In genomic region chr19:7941895-7942596, GRCh38 we compare ENCODE assay signal across 12 cellular contexts. TPM values are rescaled to one million over a fixed set of nuclear protein-coding genes. Genes with fewer than 3 reads are reported as not detected.
DNase-seq lines count a peak whose midpoint lies in the region; ATAC-seq and TF ChIP-seq lines count a peak whose summit lies in the region.
"Had no signal": no experiment of that assay in that cellular context is flagged by ENCODE, and none has a peak within 500 bp of the region (broad histone marks: within the 10 kb centered on the region; RNA-seq: fewer than 3 reads in every experiment).

No MANE protein-coding gene starts in this region.

- intact Hi-C loops in heart right ventricle (cut with DNase I): loop anchor here in 6 of 10 donors (5.0 to 10.0 kb wide), 4 partner anchors 63 to 313 kb away; partner anchors contain the start of gene ELAVL1 (in 2 of the 6)
- intact Hi-C loops in Right ventricle myocardium superior (cut with DNase I): loop anchor here (5.0 to 10.0 kb wide), 3 partner anchors 60 to 310 kb away; no protein-coding TSS in a partner anchor

- CTCF ChIA-PET in activated CD4-positive, alpha-beta memory T cell treated with anti-CD3 and anti-CD28 coated beads, Interleukin-2, amount 10 ng/mL, durations not matched to agents 7 days and 5 days (lab: Charles Lee): interaction anchor here (1.0 to 2.9 kb wide), 3 partner anchors 12 to 22 kb away, joined by 4 to 26 read pairs (median 5); partner anchors contain the start of gene SNAPC2

- peak overlapping the region; percentile 97 for H3K9ac ChIP-seq in iPS-18a (ENCODE audit: low read length)

- peaks cover 40% of the 10 kb centered on the region for H3K4me1 Mint-ChIP-seq in activated CD4-positive, alpha-beta memory T cell treated with anti-CD3 and anti-CD28 coated beads, Interleukin-2, amount 10 ng/mL, durations not matched to agents 7 days and 5 days

- no peaks in the 10 kb centered on the region for H3K9me3 ChIP-seq in heart right ventricle
- no peaks in the 10 kb centered on the region for H3K9me3 ChIP-seq in iPS-18a (ENCODE audit: control insufficient read depth, low read depth, low read length)
- H3K9me3 ChIP-seq in thoracic aorta: no peaks in the 10 kb centered on the region
- H3K9me3 ChIP-seq: sigmoid colon, upper lobe of left lung had no signal

- DNase-seq in heart right ventricle (no peak), Right ventricle myocardium superior (no peak), thoracic aorta (ENCODE audit: low spot score) (no peak), activated gamma-delta T cell treated with Interleukin-2 at 50 U/mL for 16 hours (no peak), GF-D8 (lab: John Stamatoyannopoulos, UW) (no peak), NCI-H510A treated with DMSO at 0.1 percent for 48 hours (lab: John Stamatoyannopoulos, UW) (no peak)
- DNase-seq in activated CD4-positive, alpha-beta memory T cell treated with anti-CD3 and anti-CD28 coated beads, Interleukin-2, amount 10 ng/mL, durations not matched to agents 7 days and 5 days: no peak
- DNase-seq: DMS153, NCI-H82, sigmoid colon, upper lobe of left lung had no signal

- H3K4me1 ChIP-seq in heart right ventricle (peaks cover 4 to 26% (median 13%) of the 10 kb centered on the region in 9 donors), iPS-18a (ENCODE audit: control insufficient read depth, low read depth, low read length) (no peaks in the 10 kb centered on the region), thoracic aorta (ENCODE audit: control insufficient read depth in 1 of 2, low read depth in 2 of 2) (peaks cover 11 to 19% of the 10 kb centered on the region in 2 donors)

- H3K27ac Mint-ChIP-seq in activated CD4-positive, alpha-beta memory T cell treated with anti-CD3 and anti-CD28 coated beads, Interleukin-2, amount 10 ng/mL, durations not matched to agents 7 days and 5 days: peak overlapping the region; percentile 59

- TF ChIP-seq CTCF in heart right ventricle (IDR thresholded peaks at IDR 0.05) (no peak), thoracic aorta (IDR thresholded peaks at IDR 0.05) (no peak)

- POLR2A ChIA-PET in activated CD4-positive, alpha-beta memory T cell treated with anti-CD3 and anti-CD28 coated beads, Interleukin-2, amount 10 ng/mL, durations not matched to agents 7 days and 5 days (lab: Charles Lee): interaction anchor here (1.2 to 2.7 kb wide), 3 partner anchors 11 to 15 kb away, joined by 4 to 11 read pairs (median 9); no protein-coding TSS in a partner anchor

- H3K36me3 ChIP-seq in heart right ventricle (peaks cover 0 to 46% (median 27%) of the 10 kb centered on the region in 9 donors), iPS-18a (ENCODE audit: control insufficient read depth, low read depth, low read length) (peaks cover 30% of the 10 kb centered on the region), thoracic aorta (peaks cover 27% of the 10 kb centered on the region)

- H3K27me3 ChIP-seq in heart right ventricle (no peaks in the 10 kb centered on the region), iPS-18a (ENCODE audit: control insufficient read depth, insufficient read depth, low read length) (no peaks in the 10 kb centered on the region), thoracic aorta (replicated peaks; ENCODE audit: insufficient read depth) (no peaks in the 10 kb centered on the region)
- H3K27me3 ChIP-seq: sigmoid colon, upper lobe of left lung had no signal

- H3K4me3 ChIP-seq in heart right ventricle (peak overlapping the region in 6 of 10 donors; percentile 72 to 99 (median 87)), iPS-18a (ENCODE audit: low read length) (peak overlapping the region; percentile 95), thoracic aorta (peak overlapping the region; percentile 84)

- 92 to 93% methylated on average over 19 of the region's 19 CpGs for WGBS in heart right ventricle, 2 donors

- peak overlapping the region; percentile 83 for H3K4me3 Mint-ChIP-seq in activated CD4-positive, alpha-beta memory T cell treated with anti-CD3 and anti-CD28 coated beads, Interleukin-2, amount 10 ng/mL, durations not matched to agents 7 days and 5 days

- no peaks in the 10 kb centered on the region for H3K9me3 Mint-ChIP-seq in activated CD4-positive, alpha-beta memory T cell treated with anti-CD3 and anti-CD28 coated beads, Interleukin-2, amount 10 ng/mL, durations not matched to agents 7 days and 5 days

- no peak for ATAC-seq in heart right ventricle
- no peak for ATAC-seq in Right ventricle myocardium superior (ENCODE audit: poor library complexity)
- no peak for ATAC-seq in thoracic aorta (ENCODE audit: insufficient number of reproducible peaks, low FRiP score, low read depth)

- no peaks in the 10 kb centered on the region for H3K27me3 Mint-ChIP-seq in activated CD4-positive, alpha-beta memory T cell treated with anti-CD3 and anti-CD28 coated beads, Interleukin-2, amount 10 ng/mL, durations not matched to agents 7 days and 5 days

- peaks cover 18% of the 10 kb centered on the region for H3K36me3 Mint-ChIP-seq in activated CD4-positive, alpha-beta memory T cell treated with anti-CD3 and anti-CD28 coated beads, Interleukin-2, amount 10 ng/mL, durations not matched to agents 7 days and 5 days (ENCODE audit: low read depth)

- no peak overlapping the region for H3K27ac ChIP-seq in heart right ventricle
- H3K27ac ChIP-seq in iPS-18a (ENCODE audit: low read length): no peak overlapping the region
- H3K27ac ChIP-seq in thoracic aorta: no peak overlapping the region

RNA-seq across cellular contexts. Expression of gene TIMM44, which starts 1.4 kb away (rescaled TPM):
- total RNA-seq in heart right ventricle (10 to 100 TPM; 54.9 to 97.5 (median 71.4) TPM), Right ventricle myocardium superior (116 TPM), thoracic aorta (10 to 100 TPM; 51.2 to 77.6 TPM)
- 100 to 1,000 TPM; 110 to 188 TPM for polyA plus RNA-seq in heart right ventricle
- 10 to 100 TPM; 48.4 to 50.9 TPM for total RNA-seq in activated CD4-positive, alpha-beta memory T cell treated with anti-CD3 and anti-CD28 coated beads, Interleukin-2, amount 10 ng/mL, durations not matched to agents 7 days and 5 days

RNA-seq across cellular contexts. Expression of gene CTXN1, which starts 16.1 kb away (rescaled TPM):
- total RNA-seq in heart right ventricle: under 1 TPM in 6 of 10 donors, not detected in 4; 0.18 to 0.44 (median 0.24) TPM
- under 1 TPM in 1 of 2 donors, not detected in 1; 0.74 TPM for polyA plus RNA-seq in heart right ventricle
- 0.16 TPM for total RNA-seq in Right ventricle myocardium superior
- not detected for total RNA-seq in activated CD4-positive, alpha-beta memory T cell treated with anti-CD3 and anti-CD28 coated beads, Interleukin-2, amount 10 ng/mL, durations not matched to agents 7 days and 5 days
- under 1 TPM in 1 of 2 donors, not detected in 1; 0.54 TPM for total RNA-seq in thoracic aorta

RNA-seq across cellular contexts. Expression of gene SNAPC2, which starts 21.9 kb away (rescaled TPM):
- 10 to 100 TPM in 3 of 10 donors, 1 to 10 TPM in 7; 5.7 to 12.9 (median 9.5) TPM for total RNA-seq in heart right ventricle
- polyA plus RNA-seq in heart right ventricle: 10 to 100 TPM in 1 of 2 donors, 1 to 10 TPM in 1; 7.3 to 26.1 TPM
- total RNA-seq in Right ventricle myocardium superior: 9.4 TPM
- total RNA-seq in activated CD4-positive, alpha-beta memory T cell treated with anti-CD3 and anti-CD28 coated beads, Interleukin-2, amount 10 ng/mL, durations not matched to agents 7 days and 5 days: 10 to 100 TPM; 20.4 to 24.1 TPM
- 10 to 100 TPM; 13.3 to 26.1 TPM for total RNA-seq in thoracic aorta

RNA-seq across cellular contexts. Expression of gene TGFBR3L, which starts 27.4 kb away (rescaled TPM):
- total RNA-seq in heart right ventricle (10 to 100 TPM in 2 of 10 donors, 1 to 10 TPM in 8; 1.1 to 11.6 (median 4.7) TPM), Right ventricle myocardium superior (10.9 TPM), thoracic aorta (not detected)
- 1 to 10 TPM; 1.9 to 2.3 TPM for polyA plus RNA-seq in heart right ventricle
- 1 to 10 TPM; 4.2 to 4.6 TPM for total RNA-seq in activated CD4-positive, alpha-beta memory T cell treated with anti-CD3 and anti-CD28 coated beads, Interleukin-2, amount 10 ng/mL, durations not matched to agents 7 days and 5 days
- polyA plus RNA-seq: sigmoid colon had no signal

RNA-seq across cellular contexts. Expression of gene MAP2K7, which starts 38.4 kb away (rescaled TPM):
- total RNA-seq in heart right ventricle: 10 to 100 TPM; 21.3 to 32.5 (median 24.6) TPM
- polyA plus RNA-seq in heart right ventricle: 10 to 100 TPM; 13.1 to 53.8 TPM
- total RNA-seq in Right ventricle myocardium superior: 27.5 TPM
- 10 to 100 TPM; 42.6 to 42.9 TPM for total RNA-seq in activated CD4-positive, alpha-beta memory T cell treated with anti-CD3 and anti-CD28 coated beads, Interleukin-2, amount 10 ng/mL, durations not matched to agents 7 days and 5 days
- 10 to 100 TPM; 15.2 to 16.9 TPM for total RNA-seq in thoracic aorta
